In the genomic region with DNA sequence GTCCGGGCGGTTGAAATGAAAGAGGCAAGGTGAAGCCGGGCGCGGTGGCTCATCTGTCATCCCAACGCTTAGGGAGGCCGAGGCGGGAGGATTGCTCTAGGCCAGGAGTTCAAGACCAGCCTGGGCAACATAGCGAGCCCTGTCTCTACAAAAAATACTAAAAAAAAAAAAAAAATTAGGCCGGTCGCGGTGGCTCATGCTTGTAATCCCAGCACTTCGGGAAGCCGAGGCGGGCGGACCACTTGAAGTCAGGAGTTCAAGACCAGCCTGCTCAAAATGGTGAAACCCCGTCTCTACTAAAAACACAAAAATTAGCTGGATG, we compare ENCODE assay signal across 8 cellular contexts. TPM values are rescaled to one million over a fixed set of nuclear protein-coding genes. Genes with fewer than 3 reads are reported as not detected.
DNase-seq lines count a peak whose midpoint lies in the region; ATAC-seq and TF ChIP-seq lines count a peak whose summit lies in the region.

No MANE protein-coding gene starts in this region.

- H2AFZ ChIP-seq in KMS-11 (ENCODE audit: low read depth), result peak overlapping the region; percentile 86; the same call in 1 of the 2 replicates

- intact Hi-C loops in colonic mucosa (cut with DNase I), result no loop called here

- CTCF ChIA-PET in AG04450 (lab: Charles Lee), result interaction anchor here (0.7 kb wide), 2 partner anchors 8 to 328 kb away, joined by 3 read pairs; no protein-coding TSS in a partner anchor

- no peak for ATAC-seq in naive thymus-derived CD8-positive, alpha-beta T cell
- ATAC-seq in HG03159 (IDR thresholded peaks at IDR 0.05; ENCODE audit: unreplicated experiment), result no peak
- ATAC-seq in HG02981 (IDR thresholded peaks at IDR 0.05; ENCODE audit: unreplicated experiment), result no peak

- H3K27ac ChIP-seq in AG04450 (ENCODE audit: low read depth, low read length), result no peak overlapping the region
- peak overlapping the region; percentile 65; the same call in 1 of the 2 replicates for H3K27ac ChIP-seq in KMS-11
- peak overlapping the region; percentile 70 for H3K27ac ChIP-seq in colonic mucosa

- POLR2A ChIA-PET in AG04450 (lab: Yijun Ruan, JAX), result interaction anchor here (1.3 kb wide), 1 partner anchor 34 kb away, joined by 3 read pairs; a partner anchor contains a TSS
- POLR2A ChIA-PET in naive thymus-derived CD8-positive, alpha-beta T cell (lab: Charles Lee), result interaction anchor here (0.5 to 2.3 kb wide), 5 partner anchors 8 to 119 kb away, joined by 3 to 9 read pairs (median 4); a partner anchor contains a TSS

- peaks cover 17% of the 10 kb centered on the region; the same call in 1 of the 2 replicates for H3K79me2 ChIP-seq in KMS-11 (ENCODE audit: insufficient read depth, low read depth)

- peaks cover 0 to 2% (median 0%) of the 10 kb centered on the region in 5 donors for H3K27me3 Mint-ChIP-seq in naive thymus-derived CD8-positive, alpha-beta T cell

- peaks cover 22 to 38% (median 29%) of the 10 kb centered on the region in 4 donors for H3K4me1 Mint-ChIP-seq in naive thymus-derived CD8-positive, alpha-beta T cell

- TF ChIP-seq CTCF in AG04450 (IDR thresholded peaks at IDR 0.05; ENCODE audit: low read depth, low read length) (no peak), KMS-11 (conservative IDR thresholded peaks at IDR 0.05; ENCODE audit: low read depth, low read length) (no peak), colonic mucosa (IDR thresholded peaks at IDR 0.05) (no peak)

- H3K4me3 ChIP-seq in AG04450 (ENCODE audit: low read depth, low read length) (peak overlapping the region; percentile 90), KMS-11 (IDR thresholded peaks at IDR 0.05; ENCODE audit: insufficient read depth, low read depth, low read length) (peak overlapping the region; percentile 32), colonic mucosa (peak overlapping the region; percentile 82)

- peak overlapping the region; percentile 77 for H3K9ac ChIP-seq in KMS-11
- peak overlapping the region; percentile 89 to 93 for H3K9ac ChIP-seq in colonic mucosa (ENCODE audit: low read depth in 2 of 2, low read length in 2 of 2)

- no peaks in the 10 kb centered on the region for H4K20me1 ChIP-seq in KMS-11 (ENCODE audit: insufficient read depth)

- peaks cover 13% of the 10 kb centered on the region for H3K9me3 ChIP-seq in AG04450 (ENCODE audit: control insufficient read depth, insufficient read depth, low read length)
- H3K9me3 ChIP-seq in colonic mucosa, result no peaks in the 10 kb centered on the region

- H3K4me1 ChIP-seq in KMS-11 (ENCODE audit: low read depth, poor library complexity, severe bottlenecking) (peaks cover 5% of the 10 kb centered on the region), colonic mucosa (peaks cover 8% of the 10 kb centered on the region)

- H3K4me3 Mint-ChIP-seq in naive thymus-derived CD8-positive, alpha-beta T cell, result peak overlapping the region; percentile 92 to 100 (median 96)

- peak overlapping the region; percentile 65 for H3K4me2 ChIP-seq in KMS-11

- H3K36me3 ChIP-seq in KMS-11 (ENCODE audit: insufficient read depth) (no peaks in the 10 kb centered on the region), colonic mucosa (peaks cover 9% of the 10 kb centered on the region)

- H3K27me3 ChIP-seq in AG04450 (ENCODE audit: control insufficient read depth, insufficient read depth, low read length) (no peaks in the 10 kb centered on the region), KMS-11 (ENCODE audit: insufficient read depth, low read depth) (peaks cover 8% of the 10 kb centered on the region; the same call in 1 of the 2 replicates), colonic mucosa (no peaks in the 10 kb centered on the region)

- H3K9me3 Mint-ChIP-seq in naive thymus-derived CD8-positive, alpha-beta T cell, result no peaks in the 10 kb centered on the region

- DNase-seq in AG04450 (ENCODE audit: low read depth, low spot score) (no peak), colonic mucosa (no peak), NCI-H1092 (lab: John Stamatoyannopoulos, UW) (no peak), HuH-7.5 (ENCODE audit: low spot score) (no peak)
- DNase-seq in naive thymus-derived CD8-positive, alpha-beta T cell, result no peak

- peaks cover 0 to 21% (median 0%) of the 10 kb centered on the region in 3 donors for H3K36me3 Mint-ChIP-seq in naive thymus-derived CD8-positive, alpha-beta T cell

- H3K27ac Mint-ChIP-seq in naive thymus-derived CD8-positive, alpha-beta T cell, result peak overlapping the region; percentile 92 to 99 (median 98)

RNA-seq across cellular contexts. Expression of a gene that starts 0.3 kb away (rescaled TPM):
- polyA plus RNA-seq in AG04450 (2011; rRNA removed), result 0.32 and 0.48 TPM in 2 replicates
- polyA minus RNA-seq in AG04450 (2011; rRNA and poly(A)+ RNA removed), result 0.35 TPM in 1 of 2 replicates, not detected in the other
- total RNA-seq in colonic mucosa, result 1 to 10 TPM; 2.1 to 4.4 TPM
- total RNA-seq in naive thymus-derived CD8-positive, alpha-beta T cell, result under 1 TPM in 1 of 2 experiments, not detected in 1; 0.94 TPM
- polyA plus RNA-seq in naive thymus-derived CD8-positive, alpha-beta T cell, result 1 to 10 TPM in 1 of 3 donors, under 1 TPM in 2; 0.65 to 1.7 (median 0.96) TPM

RNA-seq across cellular contexts. Expression of a gene that starts 0.6 kb away (rescaled TPM):
- polyA plus RNA-seq in AG04450 (2011; rRNA removed), result 45.4 and 57.2 TPM in 2 replicates
- 7.7 and 11.6 TPM in 2 replicates for polyA minus RNA-seq in AG04450 (2011; rRNA and poly(A)+ RNA removed)
- 100 to 1,000 TPM; 112 to 163 TPM for total RNA-seq in colonic mucosa
- total RNA-seq in naive thymus-derived CD8-positive, alpha-beta T cell, result 10 to 100 TPM; 83.5 to 84.4 TPM
- 10 to 100 TPM in 1 of 3 donors, 1 to 10 TPM in 2; 8.3 to 11.2 (median 9.6) TPM for polyA plus RNA-seq in naive thymus-derived CD8-positive, alpha-beta T cell

RNA-seq across cellular contexts. Expression of a gene that starts 34.1 kb away (rescaled TPM):
- polyA plus RNA-seq in AG04450 (2011; rRNA removed), result 19.6 and 30.7 TPM in 2 replicates
- 2.8 and 4.0 TPM in 2 replicates for polyA minus RNA-seq in AG04450 (2011; rRNA and poly(A)+ RNA removed)
- total RNA-seq in colonic mucosa, result 10 to 100 TPM; 27.0 to 45.0 TPM
- 10 to 100 TPM; 22.8 to 25.6 TPM for total RNA-seq in naive thymus-derived CD8-positive, alpha-beta T cell
- polyA plus RNA-seq in naive thymus-derived CD8-positive, alpha-beta T cell, result 10 to 100 TPM; 19.8 to 26.2 (median 22.8) TPM

RNA-seq across cellular contexts. Expression of a gene that starts 36.8 kb away (rescaled TPM):
- polyA plus RNA-seq in AG04450 (2011; rRNA removed), result not detected in 2 replicates
- polyA minus RNA-seq in AG04450 (2011; rRNA and poly(A)+ RNA removed), result not detected in 2 replicates
- total RNA-seq in colonic mucosa, result not detected
- total RNA-seq in naive thymus-derived CD8-positive, alpha-beta T cell, result not detected
- 1 to 10 TPM in 1 of 3 donors, not detected in 2; 1.4 TPM for polyA plus RNA-seq in naive thymus-derived CD8-positive, alpha-beta T cell

RNA-seq across cellular contexts. Expression of a gene that starts 44.2 kb away (rescaled TPM):
- polyA plus RNA-seq in AG04450 (2011; rRNA removed), result not detected in 2 replicates
- not detected in 2 replicates for polyA minus RNA-seq in AG04450 (2011; rRNA and poly(A)+ RNA removed)
- total RNA-seq in colonic mucosa, result not detected
- total RNA-seq in naive thymus-derived CD8-positive, alpha-beta T cell, result not detected
- polyA plus RNA-seq in naive thymus-derived CD8-positive, alpha-beta T cell, result not detected

Comparison
In these comparisons a context has a peak if more than half of its experiments do, and no peak if none do; other contexts are left out.
1. H3K4me3 ChIP-seq: peak in every context shown above with its lines; median percentile 90 in AG04450; 82 in colonic mucosa; 32 in KMS-11.